Comparison of ENCODE assay signal across 11 cellular contexts in the genomic region with DNA sequence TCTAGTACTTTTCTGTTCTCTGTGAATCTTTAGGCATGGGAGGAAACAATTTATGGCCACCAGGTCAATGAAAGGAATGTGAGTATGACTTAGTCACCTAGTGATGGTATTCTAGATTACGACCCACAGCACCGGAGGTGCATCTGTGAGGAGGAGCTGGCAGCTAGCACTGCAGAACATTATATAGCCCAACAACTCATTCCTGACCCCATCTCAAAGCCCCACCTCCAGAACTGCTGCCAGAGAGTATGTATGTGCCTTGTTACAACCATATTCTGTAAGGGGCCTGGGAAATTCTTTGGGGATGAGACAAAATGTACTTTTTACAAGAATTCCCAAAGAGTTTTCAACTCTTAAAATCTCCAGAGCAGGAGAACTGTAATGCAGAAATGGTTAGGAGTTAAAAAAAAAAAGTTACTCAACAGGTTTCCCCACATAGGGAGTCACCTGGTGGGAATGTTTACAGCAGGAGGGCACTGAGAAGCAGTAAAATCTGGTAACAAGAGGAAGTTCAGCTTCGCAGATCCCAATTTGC. TPM values are rescaled to one million over a fixed set of nuclear protein-coding genes. Genes with fewer than 3 reads are reported as not detected.
DNase-seq lines count a peak whose midpoint lies in the region; ATAC-seq, FAIRE-seq and TF ChIP-seq lines count a peak whose summit lies in the region.
"Had no signal": no experiment of that assay in that cellular context is flagged by ENCODE, and none has a peak within 500 bp of the region (broad histone marks: within the 10 kb centered on the region; RNA-seq: fewer than 3 reads in every experiment).

No MANE protein-coding gene starts in this region.

- 93% methylated on average over 3 of the region's 3 CpGs for WGBS in GM12878 (ENCODE audit: insufficient coverage, insufficient replicate concordance, low lambda C conversion rate, missing lambda C conversion rate)
- 53 to 55% methylated on average over 3 of the region's 3 CpGs for WGBS in lower leg skin, 2 donors

- TF ChIP-seq POLR2A in GM12878 (IDR thresholded peaks at IDR 0.05; ENCODE audit: low read depth, low read length) = no peak
- no peak for TF ChIP-seq POLR2A in lower leg skin (IDR thresholded peaks at IDR 0.05)

- no peak for TF ChIP-seq CTCF in GM12878 (IDR thresholded peaks at IDR 0.05 in 2 of 3, conservative IDR thresholded peaks at IDR 0.05 in 1 of 3; ENCODE audit: control insufficient read depth in 2 of 3, extremely low read depth in 1 of 3, insufficient read depth in 1 of 3, low read depth in 3 of 3, low read length in 3 of 3)
- TF ChIP-seq CTCF in lower leg skin (IDR thresholded peaks at IDR 0.05) = no peak

- H3K4me2 ChIP-seq in GM12878 (ENCODE audit: control insufficient read depth, insufficient read depth) = no peak overlapping the region
- H3K4me2 ChIP-seq: BLaER1 treated with 17β-estradiol and CSF1 and Interleukin-3, amounts not matched to agents 10 nM and 100 nM had no signal

- TSS peak; percentile 33 for BruUV-seq in GM12878 (replicated peaks; lab: Mats Ljungman, UMichigan)

- no peak overlapping the region for H3K9ac ChIP-seq in GM12878 (ENCODE audit: control insufficient read depth, insufficient read depth, low read length)
- H3K9ac ChIP-seq: BLaER1 treated with 17β-estradiol and CSF1 and Interleukin-3, amounts not matched to agents 10 nM and 100 nM had no signal

- no peak for TF ChIP-seq EP300 in GM12878 (IDR thresholded peaks at IDR 0.05; ENCODE audit: borderline replicate concordance in 1 of 2, control insufficient read depth in 1 of 2, low read depth in 2 of 2, low read length in 2 of 2)

- intact Hi-C loops in GM12878 (cut with micrococcal nuclease; ENCODE audit: unreplicated experiment) = no loop called here
- intact Hi-C loops in lower leg skin (cut with DNase I; ENCODE audit: low total_unique reads) = no loop called here

- no peaks in the 10 kb centered on the region for H3K4me1 ChIP-seq in GM12878 (ENCODE audit: control insufficient read depth, insufficient read depth, low read length)
- H3K4me1 ChIP-seq: BLaER1 treated with 17β-estradiol and CSF1 and Interleukin-3, amounts not matched to agents 10 nM and 100 nM had no signal

- DNase-seq in A172 (ENCODE audit: low spot score) (peak; percentile 92), HT-29 (ENCODE audit: low spot score) (peak; percentile 91), GM12878 (ENCODE audit: low read depth, low spot score) (no peak), left kidney (ENCODE audit: low read depth, low spot score) (peak; percentile 78), mesenteric fat pad (ENCODE audit: low spot score) (no peak), lower leg skin (ENCODE audit: low spot score in 2 of 2) (no peak)
- DNase-seq: activated B cell treated with CpG ODN at 0.5 μM for 24 hours had no signal

- RAD21 ChIA-PET in GM12878 (lab: Charles Lee; ENCODE audit: unreplicated experiment) = no interaction called here

- H3K36me3 ChIP-seq in GM12878 (ENCODE audit: control insufficient read depth in 2 of 2, insufficient read depth in 2 of 2, low read length in 1 of 2) = peaks cover 5 to 38% of the 10 kb centered on the region in 2 experiments

- no peaks in the 10 kb centered on the region for H3K79me2 ChIP-seq in GM12878 (ENCODE audit: control insufficient read depth, insufficient read depth, low read length)

- no peaks in the 10 kb centered on the region for H3K27me3 ChIP-seq in GM12878 (replicated peaks in 1 of 2; ENCODE audit: control insufficient read depth in 2 of 2, insufficient read depth in 2 of 2, low read length in 1 of 2)
- H3K27me3 ChIP-seq: BLaER1 treated with 17β-estradiol and CSF1 and Interleukin-3, amounts not matched to agents 10 nM and 100 nM had no signal

- CTCF ChIA-PET in GM12878 (lab: Yijun Ruan, JAX) = no interaction called here

- POLR2A ChIA-PET in GM12878 (lab: Charles Lee) = no interaction called here

- in situ Hi-C loops in GM12878 (cut with MboI) = no loop called here

- H3K4me3 ChIP-seq in GM12878 (no peak overlapping the region), lower leg skin (ENCODE audit: low read depth, poor library complexity, severe bottlenecking) (no peak overlapping the region)
- H3K4me3 ChIP-seq: BLaER1 treated with 17β-estradiol and CSF1 and Interleukin-3, amounts not matched to agents 10 nM and 100 nM had no signal

- SMC1A ChIA-PET in GM12878 (lab: Charles Lee; ENCODE audit: uncharacterized antibody, unreplicated experiment) = no interaction called here

- H3K27ac ChIP-seq in GM12878 (ENCODE audit: control insufficient read depth, insufficient read depth) = no peak overlapping the region
- H3K27ac ChIP-seq: BLaER1 treated with 17β-estradiol and CSF1 and Interleukin-3, amounts not matched to agents 10 nM and 100 nM had no signal

- no peak for FAIRE-seq in GM12878 (lab: Jason Lieb, UNC)

- no peaks in the 10 kb centered on the region for H3K9me3 ChIP-seq in GM12878 (replicated peaks; ENCODE audit: control insufficient read depth, insufficient read depth, low read length)
- H3K9me3 ChIP-seq: BLaER1 treated with 17β-estradiol and CSF1 and Interleukin-3, amounts not matched to agents 10 nM and 100 nM had no signal

- TF ChIP-seq RAD21 in GM12878 (IDR thresholded peaks at IDR 0.05; ENCODE audit: insufficient read depth, low read depth, low read length) = no peak

- H4K20me1 ChIP-seq in GM12878 (ENCODE audit: control insufficient read depth, insufficient read depth) = no peaks in the 10 kb centered on the region
- H4K20me1 ChIP-seq: BLaER1 treated with 17β-estradiol and CSF1 and Interleukin-3, amounts not matched to agents 10 nM and 100 nM had no signal

- no peak overlapping the region for H2AFZ ChIP-seq in GM12878 (ENCODE audit: control insufficient read depth, low read depth, low read length)

- ATAC-seq in GM12878 (no peak), HG03439 (IDR thresholded peaks at IDR 0.05; ENCODE audit: unreplicated experiment) (no peak), HG03108 (IDR thresholded peaks at IDR 0.05; ENCODE audit: unreplicated experiment) (no peak)
- ATAC-seq: left lobe of liver had no signal

TF ChIP-seq in GM12878, 131 proteins besides CTCF, POLR2A, EP300 and RAD21 (continues in another document):
- TF ChIP-seq YBX1 (IDR thresholded peaks at IDR 0.05) = no peak
- TF ChIP-seq RBBP5 (conservative IDR thresholded peaks at IDR 0.05) = no peak
- no peak for TF ChIP-seq SMAD5 (IDR thresholded peaks at IDR 0.05; ENCODE audit: low read depth)
- no peak for TF ChIP-seq POU2F2 (IDR thresholded peaks at IDR 0.05; ENCODE audit: borderline replicate concordance, low read depth, low read length)
- TF ChIP-seq JUND (IDR thresholded peaks at IDR 0.05; ENCODE audit: low read depth, low read length) = no peak
- no peak for TF ChIP-seq YY1 (IDR thresholded peaks at IDR 0.05; ENCODE audit: low read depth, low read length)
- no peak for TF ChIP-seq ZNF24 (IDR thresholded peaks at IDR 0.05)
- TF ChIP-seq SIX5 (IDR thresholded peaks at IDR 0.05; ENCODE audit: low read depth, low read length, severe bottlenecking) = no peak
- no peak for TF ChIP-seq ATF3 (IDR thresholded peaks at IDR 0.05; ENCODE audit: borderline replicate concordance, extremely low read depth, low read depth, low read length)
- TF ChIP-seq KDM1A (IDR thresholded peaks at IDR 0.05; ENCODE audit: borderline replicate concordance) = no peak

RNA-seq across cellular contexts. Expression of gene CERS5, which starts 34.9 kb away (rescaled TPM):
- 18.9 and 19.2 TPM in 2 replicates for total RNA-seq in A172 (2014; rRNA removed; shearing (Covaris generic))
- total RNA-seq in HT-29 (2014; rRNA removed; shearing (Covaris generic)) = 13.9 and 20.5 TPM in 2 replicates
- 74.0 and 78.3 TPM in 2 replicates for total RNA-seq in GM12878 (2013; cell fraction: nucleolus; rRNA removed)
- total RNA-seq in GM12878 (2014; rRNA removed) (29.8 and 33.7 TPM in 2 replicates), GM12878 (2014; rRNA removed; fragmentation: Illumina TruSeq; extraction: Trizol) (20.7 and 25.4 TPM in 2 replicates), GM12878 (2021) (29.8 and 33.8 TPM in 2 replicates), mesenteric fat pad (46.5 TPM), lower leg skin (10 to 100 TPM; 31.8 to 34.5 (median 32.5) TPM)
- 28.1 TPM for polyA plus RNA-seq in GM12878 (2011; ENCODE audit: low read depth)
- polyA plus RNA-seq in GM12878 (2011; rRNA removed) (45.7 and 50.1 TPM in 2 replicates), GM12878 (2014; fragmentation: Illumina TruSeq; extraction: Trizol) (26.5 and 36.3 TPM in 2 replicates), GM12878 (2014; fragmentation: Nextera tagmentation; extraction: Ambion mirVana) (10 to 100 TPM in 1 of 2 experiments, 1 to 10 TPM in 1; 6.8 to 12.2 TPM), GM12878 (2014; rRNA removed) (29.1 and 35.9 TPM in 2 replicates), GM12878 (2016; fragmentation: Nextera tagmentation; extraction: Ambion mirVana) (10 to 100 TPM; 43.8 to 44.4 TPM)
- 36.7 and 48.3 TPM in 2 replicates for polyA plus RNA-seq in GM12878 (2011; cell fraction: cytosol; rRNA removed)
- polyA plus RNA-seq in GM12878 (2011; cell fraction: nucleus; rRNA removed) = 50.5 and 54.8 TPM in 2 replicates
- 21.7 and 27.5 TPM in 2 replicates for polyA plus RNA-seq in GM12878 (2012)
- 63.1 and 77.6 TPM in 2 replicates for polyA minus RNA-seq in GM12878 (2011; rRNA and poly(A)+ RNA removed)
- 14.2 and 23.8 TPM in 2 replicates for polyA minus RNA-seq in GM12878 (2011; cell fraction: cytosol; rRNA and poly(A)+ RNA removed)
- 23.0 and 31.8 TPM in 2 replicates for polyA minus RNA-seq in GM12878 (2011; cell fraction: nucleus; rRNA and poly(A)+ RNA removed)

Comparison
In these comparisons a context has a peak if more than half of its experiments do, and no peak if none do; other contexts are left out.
1. DNase-seq: peak in A172 (single experiment), HT-29 (single experiment) and left kidney (single experiment); none in GM12878 (single experiment), mesenteric fat pad (single experiment) and lower leg skin (0 of 2).